ENCODE assay signal across 1 cellular context in genomic region chr17:27340990-27341595, GRCh38.
TF ChIP-seq lines count a peak whose summit lies in the region.

No MANE protein-coding gene starts in this region.

TF ChIP-seq in HepG2, 621 proteins besides CTCF, POLR2A, EP300 and RAD21 (continued from another document):
- TF ChIP-seq STAT6 (CRISPR knock-in tag; IDR thresholded peaks at IDR 0.05; ENCODE audit: borderline replicate concordance) (no peak), ISL2 (CRISPR knock-in tag; IDR thresholded peaks at IDR 0.05) (no peak), POGK (CRISPR knock-in tag; conservative IDR thresholded peaks at IDR 0.05) (no peak), ZFX (CRISPR knock-in tag; IDR thresholded peaks at IDR 0.05; ENCODE audit: low read depth) (no peak), NPAS2 (CRISPR knock-in tag; IDR thresholded peaks at IDR 0.05; ENCODE audit: borderline replicate concordance) (no peak), FOXJ3 (CRISPR knock-in tag; IDR thresholded peaks at IDR 0.05; ENCODE audit: borderline replicate concordance) (no peak), ZC3H13 (CRISPR knock-in tag; IDR thresholded peaks at IDR 0.05) (no peak), ZBTB43 (CRISPR knock-in tag; conservative IDR thresholded peaks at IDR 0.05) (no peak)
